Comparison of ENCODE assay signal across 8 cellular contexts in genomic region chr17:2030779-2031163, GRCh38. TPM values are rescaled to one million over a fixed set of nuclear protein-coding genes. Genes with fewer than 3 reads are reported as not detected.
DNase-seq lines count a peak whose midpoint lies in the region; ATAC-seq lines count a peak whose summit lies in the region.

No MANE protein-coding gene starts in this region.

- H3K36me3 ChIP-seq in BLaER1 treated with 17β-estradiol and CSF1 and Interleukin-3, amounts not matched to agents 10 nM and 100 nM: peaks cover 0 to 10% (median 2%) of the 10 kb centered on the region in 11 experiments; a peak in 13 of 22 replicates

- H3K4me3 ChIP-seq in BLaER1 treated with 17β-estradiol and CSF1 and Interleukin-3, amounts not matched to agents 10 nM and 100 nM: peak overlapping the region; percentile 89 to 100 (median 97)
- peak overlapping the region; percentile 99 for H3K4me3 ChIP-seq in iPS-18c (ENCODE audit: insufficient read depth, low read depth, low read length)

- H3K27ac ChIP-seq in BLaER1 treated with 17β-estradiol and CSF1 and Interleukin-3, amounts not matched to agents 10 nM and 100 nM: peak overlapping the region in 10 of 11 experiments; percentile 53 to 90 (median 86); a peak in 17 of 22 replicates

- H3K9me3 ChIP-seq in BLaER1 treated with 17β-estradiol and CSF1 and Interleukin-3, amounts not matched to agents 10 nM and 100 nM (replicated peaks in 1 of 11): no peaks in the 10 kb centered on the region
- no peaks in the 10 kb centered on the region for H3K9me3 ChIP-seq in iPS-18c (ENCODE audit: control insufficient read depth, insufficient read depth, low read length)

- no peaks in the 10 kb centered on the region for H3K9me3 Mint-ChIP-seq in activated T-helper 2 cell treated with anti-CD3 and anti-CD28 coated beads, Interferon-gamma antibody, Interleukin-2, Interleukin-4, amounts not matched to agents 10 μg/mL and 5 μg/mL and 100 μg/mL, durations not matched to agents 14 hours and 24 hours and 36 hours

- H3K4me2 ChIP-seq in BLaER1 treated with 17β-estradiol and CSF1 and Interleukin-3, amounts not matched to agents 10 nM and 100 nM: peak overlapping the region; percentile 84 to 96 (median 92)

- H4K20me1 ChIP-seq in BLaER1 treated with 17β-estradiol and CSF1 and Interleukin-3, amounts not matched to agents 10 nM and 100 nM: peaks cover 0 to 28% (median 4%) of the 10 kb centered on the region in 11 experiments; a peak in 9 of 22 replicates

- peak overlapping the region; percentile 95 for H3K4me3 Mint-ChIP-seq in activated T-helper 2 cell treated with anti-CD3 and anti-CD28 coated beads, Interferon-gamma antibody, Interleukin-2, Interleukin-4, amounts not matched to agents 10 μg/mL and 5 μg/mL and 100 μg/mL, durations not matched to agents 14 hours and 24 hours and 36 hours (ENCODE audit: low read depth)

- H3K4me1 Mint-ChIP-seq in activated T-helper 2 cell treated with anti-CD3 and anti-CD28 coated beads, Interferon-gamma antibody, Interleukin-2, Interleukin-4, amounts not matched to agents 10 μg/mL and 5 μg/mL and 100 μg/mL, durations not matched to agents 14 hours and 24 hours and 36 hours (ENCODE audit: low read depth): peaks cover 12% of the 10 kb centered on the region

- peaks cover 3% of the 10 kb centered on the region for H3K36me3 Mint-ChIP-seq in activated T-helper 2 cell treated with anti-CD3 and anti-CD28 coated beads, Interferon-gamma antibody, Interleukin-2, Interleukin-4, amounts not matched to agents 10 μg/mL and 5 μg/mL and 100 μg/mL, durations not matched to agents 14 hours and 24 hours and 36 hours (ENCODE audit: low read depth)

- peaks cover 47 to 82% (median 70%) of the 10 kb centered on the region in 10 experiments for H3K4me1 ChIP-seq in BLaER1 treated with 17β-estradiol and CSF1 and Interleukin-3, amounts not matched to agents 10 nM and 100 nM

- H3K27me3 Mint-ChIP-seq in activated T-helper 2 cell treated with anti-CD3 and anti-CD28 coated beads, Interferon-gamma antibody, Interleukin-2, Interleukin-4, amounts not matched to agents 10 μg/mL and 5 μg/mL and 100 μg/mL, durations not matched to agents 14 hours and 24 hours and 36 hours (ENCODE audit: low read depth): peaks cover 28% of the 10 kb centered on the region

- peak overlapping the region; percentile 69 for H3K27ac Mint-ChIP-seq in activated T-helper 2 cell treated with anti-CD3 and anti-CD28 coated beads, Interferon-gamma antibody, Interleukin-2, Interleukin-4, amounts not matched to agents 10 μg/mL and 5 μg/mL and 100 μg/mL, durations not matched to agents 14 hours and 24 hours and 36 hours

- H3K9ac ChIP-seq in BLaER1 treated with 17β-estradiol and CSF1 and Interleukin-3, amounts not matched to agents 10 nM and 100 nM: peak overlapping the region; percentile 78 to 92 (median 87)

- peak; percentile 17 for ATAC-seq in HG02642 (IDR thresholded peaks at IDR 0.05; ENCODE audit: poor library complexity, unreplicated experiment)
- ATAC-seq in stimulated activated naive CD8-positive, alpha-beta T cell treated with anti-CD3 and anti-CD28 coated beads, Interleukin-15, Interleukin-2, amounts not matched to agents 100 U/mL and 50 U/mL, for 24 hours: no peak

- intact Hi-C loops in activated T-helper 2 cell treated with anti-CD3 and anti-CD28 coated beads, Interferon-gamma antibody, Interleukin-2, Interleukin-4, amounts not matched to agents 10 μg/mL and 5 μg/mL and 100 μg/mL, durations not matched to agents 14 hours and 24 hours and 36 hours (cut with micrococcal nuclease): loop anchor here (1.0 to 2.0 kb wide), 2 partner anchors 11 to 122 kb away; no protein-coding TSS in a partner anchor

- DNase-seq in activated T-helper 2 cell treated with anti-CD3 and anti-CD28 coated beads, Interferon-gamma antibody, Interleukin-2, Interleukin-4, amounts not matched to agents 10 μg/mL and 5 μg/mL and 100 μg/mL, durations not matched to agents 14 hours and 24 hours and 36 hours (ENCODE audit: low spot score): no peak
- DNase-seq in stimulated activated naive CD8-positive, alpha-beta T cell treated with anti-CD3 and anti-CD28 coated beads, Interleukin-15, Interleukin-2, amounts not matched to agents 100 U/mL and 50 U/mL, for 24 hours: peak; percentile 58
- DNase-seq in SHP77 (lab: John Stamatoyannopoulos, UW) (no peak), AML-193 (lab: John Stamatoyannopoulos, UW) (no peak), NAMALWA (ENCODE audit: low spot score) (no peak)

- H3K27me3 ChIP-seq in BLaER1 treated with 17β-estradiol and CSF1 and Interleukin-3, amounts not matched to agents 10 nM and 100 nM: peaks cover 6 to 29% (median 26%) of the 10 kb centered on the region in 11 experiments; a peak in 20 of 22 replicates

RNA-seq across cellular contexts. Expression of gene DPH1, which starts 0.8 kb away (rescaled TPM):
- 43.4 and 47.5 TPM in 2 replicates for total RNA-seq in activated T-helper 2 cell treated with anti-CD3 and anti-CD28 coated beads, Interferon-gamma antibody, Interleukin-2, Interleukin-4, amounts not matched to agents 10 μg/mL and 5 μg/mL and 100 μg/mL, durations not matched to agents 14 hours and 24 hours and 36 hours

RNA-seq across cellular contexts. Expression of gene RTN4RL1, which starts 5.6 kb away (rescaled TPM):
- 0.25 and 0.51 TPM in 2 replicates for total RNA-seq in activated T-helper 2 cell treated with anti-CD3 and anti-CD28 coated beads, Interferon-gamma antibody, Interleukin-2, Interleukin-4, amounts not matched to agents 10 μg/mL and 5 μg/mL and 100 μg/mL, durations not matched to agents 14 hours and 24 hours and 36 hours

RNA-seq across cellular contexts. Expression of gene OVCA2, which starts 11.1 kb away (rescaled TPM):
- total RNA-seq in activated T-helper 2 cell treated with anti-CD3 and anti-CD28 coated beads, Interferon-gamma antibody, Interleukin-2, Interleukin-4, amounts not matched to agents 10 μg/mL and 5 μg/mL and 100 μg/mL, durations not matched to agents 14 hours and 24 hours and 36 hours: 29.9 and 35.8 TPM in 2 replicates

RNA-seq across cellular contexts. Expression of gene HIC1, which starts 24.1 kb away (rescaled TPM):
- total RNA-seq in activated T-helper 2 cell treated with anti-CD3 and anti-CD28 coated beads, Interferon-gamma antibody, Interleukin-2, Interleukin-4, amounts not matched to agents 10 μg/mL and 5 μg/mL and 100 μg/mL, durations not matched to agents 14 hours and 24 hours and 36 hours: 42.6 and 43.5 TPM in 2 replicates
